15 cellular contexts compared by ENCODE assay signal in genomic region chr9:113623851-113624485, GRCh38.
DNase-seq lines count a peak whose midpoint lies in the region; ATAC-seq, FAIRE-seq and TF ChIP-seq lines count a peak whose summit lies in the region.
"Had no signal": no experiment of that assay in that cellular context is flagged by ENCODE, and none has a peak within 500 bp of the region (broad histone marks: within the 10 kb centered on the region; RNA-seq: fewer than 3 reads in every experiment).

No MANE protein-coding gene starts in this region.

- no peak for ATAC-seq in GM18870 (IDR thresholded peaks at IDR 0.05; ENCODE audit: unreplicated experiment)
- ATAC-seq: pancreas had no signal

- H4K20me1 ChIP-seq in astrocyte (ENCODE audit: insufficient read depth, low read length): no peaks in the 10 kb centered on the region

- H3K9me3 Mint-ChIP-seq in Calu3 (ENCODE audit: low read depth, unreplicated experiment) (no peaks in the 10 kb centered on the region), HFFc6 (no peaks in the 10 kb centered on the region), astrocyte (ENCODE audit: unreplicated experiment) (no peaks in the 10 kb centered on the region)
- H3K9me3 Mint-ChIP-seq: activated naive CD4-positive, alpha-beta T cell treated with anti-CD3 and anti-CD28 coated beads, Interleukin-2, amount 50 U/mL, for 24 hours had no signal

- H3K27me3 ChIP-seq in astrocyte (ENCODE audit: insufficient read depth, low read length): no peaks in the 10 kb centered on the region
- H3K27me3 ChIP-seq: pancreas, tibial nerve had no signal

- no peak overlapping the region for H3K4me3 ChIP-seq in astrocyte (ENCODE audit: insufficient read depth, low read depth, low read length)
- H3K4me3 ChIP-seq: left ventricle myocardium inferior, pancreas, tibial nerve had no signal

- BruUV-seq in Calu3 (replicated peaks; lab: Mats Ljungman, UMichigan): no TSS peak

- peak overlapping the region; percentile 80 for H3K4me2 ChIP-seq in astrocyte (ENCODE audit: low read length)

- peaks cover 45% of the 10 kb centered on the region for H3K4me1 Mint-ChIP-seq in Calu3 (ENCODE audit: low read depth, unreplicated experiment)
- H3K4me1 Mint-ChIP-seq in HFFc6 (ENCODE audit: low read depth): peaks cover 78% of the 10 kb centered on the region
- peaks cover 55% of the 10 kb centered on the region for H3K4me1 Mint-ChIP-seq in astrocyte (ENCODE audit: low read depth, unreplicated experiment)
- H3K4me1 Mint-ChIP-seq: activated naive CD4-positive, alpha-beta T cell treated with anti-CD3 and anti-CD28 coated beads, Interleukin-2, amount 50 U/mL, for 24 hours had no signal

- H3K9ac ChIP-seq in astrocyte (ENCODE audit: low read length): peak overlapping the region; percentile 77

- peaks cover 63% of the 10 kb centered on the region for H3K4me1 ChIP-seq in astrocyte (ENCODE audit: insufficient read depth, low read length)

- H3K27ac Mint-ChIP-seq in Calu3 (ENCODE audit: unreplicated experiment): peak overlapping the region; percentile 99
- H3K27ac Mint-ChIP-seq in HFFc6: peak overlapping the region; percentile 100
- H3K27ac Mint-ChIP-seq in astrocyte (ENCODE audit: unreplicated experiment): peak overlapping the region; percentile 100

- no peak overlapping the region for H3K4me3 Mint-ChIP-seq in Calu3 (ENCODE audit: low read depth, unreplicated experiment)
- no peak overlapping the region for H3K4me3 Mint-ChIP-seq in HFFc6
- H3K4me3 Mint-ChIP-seq in astrocyte (ENCODE audit: unreplicated experiment): peak overlapping the region; percentile 34
- H3K4me3 Mint-ChIP-seq: activated naive CD4-positive, alpha-beta T cell treated with anti-CD3 and anti-CD28 coated beads, Interleukin-2, amount 50 U/mL, for 24 hours had no signal

- intact Hi-C loops in Calu3 (cut with micrococcal nuclease; ENCODE audit: unreplicated experiment): no loop called here

- no peak for FAIRE-seq in astrocyte (lab: Jason Lieb, UNC)
- FAIRE-seq: pancreas had no signal

- H3K27me3 Mint-ChIP-seq in Calu3 (ENCODE audit: unreplicated experiment) (no peaks in the 10 kb centered on the region), HFFc6 (ENCODE audit: insufficient read depth) (peaks cover 4% of the 10 kb centered on the region; the same call in 1 of the 2 replicates), astrocyte (ENCODE audit: low read depth, unreplicated experiment) (peaks cover 2% of the 10 kb centered on the region)

- DNase-seq in Calu3 (no peak), HFFc6 (no peak), astrocyte (ENCODE audit: low read depth) (no peak), mesenteric fat pad (ENCODE audit: low spot score) (peak; percentile 39), HK-2 (ENCODE audit: unreplicated experiment) (no peak), NAMALWA (ENCODE audit: low spot score) (no peak)
- DNase-seq: effector memory CD4-positive, alpha-beta T cell; NCI-H2107; NCI-H526 had no signal

- no peak overlapping the region for H2AFZ ChIP-seq in astrocyte (ENCODE audit: low read depth, low read length)

- H3K36me3 ChIP-seq in astrocyte (ENCODE audit: insufficient read depth, low read length): no peaks in the 10 kb centered on the region
- H3K36me3 ChIP-seq: left ventricle myocardium inferior, pancreas, tibial nerve had no signal

- TF ChIP-seq CTCF in Calu3 (IDR thresholded peaks at IDR 0.05; ENCODE audit: unreplicated experiment): no peak
- TF ChIP-seq CTCF in HFFc6 (IDR thresholded peaks at IDR 0.05): no peak
- TF ChIP-seq CTCF in astrocyte (IDR thresholded peaks at IDR 0.05; ENCODE audit: insufficient read depth, low read depth, low read length): no peak

- H3K79me2 ChIP-seq in astrocyte (ENCODE audit: insufficient read depth, low read length): peaks cover 7% of the 10 kb centered on the region

- H3K9me3 ChIP-seq in astrocyte (ENCODE audit: insufficient read depth, low read depth, low read length): no peaks in the 10 kb centered on the region
- H3K9me3 ChIP-seq: left ventricle myocardium inferior, pancreas, SK-N-SH, tibial nerve had no signal

- H3K36me3 Mint-ChIP-seq in Calu3 (ENCODE audit: insufficient read depth, unreplicated experiment) (peaks cover 39% of the 10 kb centered on the region), HFFc6 (ENCODE audit: low read depth) (no peaks in the 10 kb centered on the region; the same call in 1 of the 2 replicates), astrocyte (ENCODE audit: low read depth, unreplicated experiment) (peaks cover 2% of the 10 kb centered on the region)
- H3K36me3 Mint-ChIP-seq: activated naive CD4-positive, alpha-beta T cell treated with anti-CD3 and anti-CD28 coated beads, Interleukin-2, amount 50 U/mL, for 24 hours had no signal

- H3K27ac ChIP-seq in astrocyte (ENCODE audit: low read depth, low read length): peak overlapping the region; percentile 100
- H3K27ac ChIP-seq: tibial nerve had no signal

- CTCF ChIA-PET in Calu3 (lab: Charles Lee): interaction anchor here (1.5 kb wide), 1 partner anchor 14 kb away, joined by 4 read pairs; no protein-coding TSS in a partner anchor
